1 cellular context compared by ENCODE assay signal in genomic region chr12:8037947-8038346, GRCh38.
TF ChIP-seq lines count a peak whose summit lies in the region.

No MANE protein-coding gene starts in this region.

TF ChIP-seq in HCT116, 20 proteins besides CTCF, POLR2A, EP300 and RAD21 (continued from another document):
- TF ChIP-seq, protein P1, sequence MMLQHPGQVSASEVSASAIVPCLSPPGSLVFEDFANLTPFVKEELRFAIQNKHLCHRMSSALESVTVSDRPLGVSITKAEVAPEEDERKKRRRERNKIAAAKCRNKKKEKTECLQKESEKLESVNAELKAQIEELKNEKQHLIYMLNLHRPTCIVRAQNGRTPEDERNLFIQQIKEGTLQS (IDR thresholded peaks at IDR 0.05): no peak
- TF ChIP-seq MAX (IDR thresholded peaks at IDR 0.05) (no peak), SP1 (IDR thresholded peaks at IDR 0.05; ENCODE audit: low read depth) (no peak)
- TF ChIP-seq, protein P2, sequence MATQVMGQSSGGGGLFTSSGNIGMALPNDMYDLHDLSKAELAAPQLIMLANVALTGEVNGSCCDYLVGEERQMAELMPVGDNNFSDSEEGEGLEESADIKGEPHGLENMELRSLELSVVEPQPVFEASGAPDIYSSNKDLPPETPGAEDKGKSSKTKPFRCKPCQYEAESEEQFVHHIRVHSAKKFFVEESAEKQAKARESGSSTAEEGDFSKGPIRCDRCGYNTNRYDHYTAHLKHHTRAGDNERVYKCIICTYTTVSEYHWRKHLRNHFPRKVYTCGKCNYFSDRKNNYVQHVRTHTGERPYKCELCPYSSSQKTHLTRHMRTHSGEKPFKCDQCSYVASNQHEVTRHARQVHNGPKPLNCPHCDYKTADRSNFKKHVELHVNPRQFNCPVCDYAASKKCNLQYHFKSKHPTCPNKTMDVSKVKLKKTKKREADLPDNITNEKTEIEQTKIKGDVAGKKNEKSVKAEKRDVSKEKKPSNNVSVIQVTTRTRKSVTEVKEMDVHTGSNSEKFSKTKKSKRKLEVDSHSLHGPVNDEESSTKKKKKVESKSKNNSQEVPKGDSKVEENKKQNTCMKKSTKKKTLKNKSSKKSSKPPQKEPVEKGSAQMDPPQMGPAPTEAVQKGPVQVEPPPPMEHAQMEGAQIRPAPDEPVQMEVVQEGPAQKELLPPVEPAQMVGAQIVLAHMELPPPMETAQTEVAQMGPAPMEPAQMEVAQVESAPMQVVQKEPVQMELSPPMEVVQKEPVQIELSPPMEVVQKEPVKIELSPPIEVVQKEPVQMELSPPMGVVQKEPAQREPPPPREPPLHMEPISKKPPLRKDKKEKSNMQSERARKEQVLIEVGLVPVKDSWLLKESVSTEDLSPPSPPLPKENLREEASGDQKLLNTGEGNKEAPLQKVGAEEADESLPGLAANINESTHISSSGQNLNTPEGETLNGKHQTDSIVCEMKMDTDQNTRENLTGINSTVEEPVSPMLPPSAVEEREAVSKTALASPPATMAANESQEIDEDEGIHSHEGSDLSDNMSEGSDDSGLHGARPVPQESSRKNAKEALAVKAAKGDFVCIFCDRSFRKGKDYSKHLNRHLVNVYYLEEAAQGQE (IDR thresholded peaks at IDR 0.05; ENCODE audit: low read depth): no peak
- TF ChIP-seq, protein P3, sequence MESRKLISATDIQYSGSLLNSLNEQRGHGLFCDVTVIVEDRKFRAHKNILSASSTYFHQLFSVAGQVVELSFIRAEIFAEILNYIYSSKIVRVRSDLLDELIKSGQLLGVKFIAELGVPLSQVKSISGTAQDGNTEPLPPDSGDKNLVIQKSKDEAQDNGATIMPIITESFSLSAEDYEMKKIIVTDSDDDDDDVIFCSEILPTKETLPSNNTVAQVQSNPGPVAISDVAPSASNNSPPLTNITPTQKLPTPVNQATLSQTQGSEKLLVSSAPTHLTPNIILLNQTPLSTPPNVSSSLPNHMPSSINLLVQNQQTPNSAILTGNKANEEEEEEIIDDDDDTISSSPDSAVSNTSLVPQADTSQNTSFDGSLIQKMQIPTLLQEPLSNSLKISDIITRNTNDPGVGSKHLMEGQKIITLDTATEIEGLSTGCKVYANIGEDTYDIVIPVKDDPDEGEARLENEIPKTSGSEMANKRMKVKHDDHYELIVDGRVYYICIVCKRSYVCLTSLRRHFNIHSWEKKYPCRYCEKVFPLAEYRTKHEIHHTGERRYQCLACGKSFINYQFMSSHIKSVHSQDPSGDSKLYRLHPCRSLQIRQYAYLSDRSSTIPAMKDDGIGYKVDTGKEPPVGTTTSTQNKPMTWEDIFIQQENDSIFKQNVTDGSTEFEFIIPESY (IDR thresholded peaks at IDR 0.05; ENCODE audit: extremely low read depth, insufficient replicate concordance, low read length): no peak
TF ChIP-seq in HCT116: peak in this region for 0.
